7 cellular contexts compared by ENCODE assay signal in the genomic region with DNA sequence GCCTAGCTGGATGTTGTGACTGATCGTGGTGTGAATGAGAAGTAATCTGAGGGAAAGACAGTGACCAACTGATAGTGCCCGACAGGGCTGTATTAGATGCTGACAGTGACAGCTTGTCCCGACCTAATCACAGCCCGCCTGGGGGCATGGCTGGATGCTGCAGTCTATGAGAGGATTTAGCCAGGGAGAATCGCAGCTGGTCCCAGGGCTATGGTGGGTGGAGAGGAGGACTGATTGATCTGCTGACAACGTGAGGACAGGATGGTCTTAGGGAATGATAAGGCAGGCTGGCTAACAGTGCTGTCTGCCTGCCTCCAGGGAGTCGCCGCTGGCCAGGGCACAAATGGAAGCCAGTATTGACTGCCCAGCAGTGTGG. TPM values are rescaled to one million over a fixed set of nuclear protein-coding genes. Genes with fewer than 3 reads are reported as not detected.
DNase-seq lines count a peak whose midpoint lies in the region; ATAC-seq and TF ChIP-seq lines count a peak whose summit lies in the region.

No MANE protein-coding gene starts in this region.

- peak overlapping the region; percentile 81 for H3K4me3 ChIP-seq in NT2/D1 (ENCODE audit: insufficient read length, low read depth)

- H3K4me3 Mint-ChIP-seq in endothelial cell (ENCODE audit: unreplicated experiment): peak overlapping the region; percentile 93
- peak overlapping the region; percentile 89 for H3K4me3 Mint-ChIP-seq in neural crest cell

- peak overlapping the region; percentile 88 for H3K9ac ChIP-seq in NT2/D1 (ENCODE audit: insufficient read length, low read depth)

- peaks cover 19% of the 10 kb centered on the region for H3K4me1 ChIP-seq in NT2/D1 (ENCODE audit: insufficient read depth, insufficient read length)

- ATAC-seq in GM19452 (IDR thresholded peaks at IDR 0.05; ENCODE audit: unreplicated experiment) (peak; percentile 10), GM21367 (IDR thresholded peaks at IDR 0.05; ENCODE audit: unreplicated experiment) (no peak), GM18520 (IDR thresholded peaks at IDR 0.05; ENCODE audit: unreplicated experiment) (no peak)

- H3K27me3 Mint-ChIP-seq in endothelial cell (ENCODE audit: unreplicated experiment) (peaks cover 6% of the 10 kb centered on the region), neural crest cell (ENCODE audit: low read depth) (peaks cover 6% of the 10 kb centered on the region)

- H3K9me3 ChIP-seq in NT2/D1 (ENCODE audit: insufficient read depth, low read length): no peaks in the 10 kb centered on the region

- H3K27me3 ChIP-seq in NT2/D1 (ENCODE audit: insufficient read depth, insufficient read length): peaks cover 28% of the 10 kb centered on the region

- DNase-seq in NT2/D1 (ENCODE audit: low read depth, low spot score): no peak
- DNase-seq in endothelial cell (ENCODE audit: low spot score): no peak
- DNase-seq in neural crest cell (ENCODE audit: low read depth, low spot score): no peak
- DNase-seq in SHP77 (lab: John Stamatoyannopoulos, UW): no peak

- H3K27ac Mint-ChIP-seq in endothelial cell (ENCODE audit: unreplicated experiment) (peak overlapping the region; percentile 81), neural crest cell (ENCODE audit: unreplicated experiment) (peak overlapping the region; percentile 90)

- H3K36me3 ChIP-seq in NT2/D1 (ENCODE audit: insufficient read depth, insufficient read length, low read length): peaks cover 24% of the 10 kb centered on the region

- H3K36me3 Mint-ChIP-seq in endothelial cell (ENCODE audit: low read depth, unreplicated experiment): peaks cover 4% of the 10 kb centered on the region
- peaks cover 8% of the 10 kb centered on the region for H3K36me3 Mint-ChIP-seq in neural crest cell (ENCODE audit: low read depth)

- H3K4me1 Mint-ChIP-seq in endothelial cell (ENCODE audit: unreplicated experiment) (peaks cover 15% of the 10 kb centered on the region), neural crest cell (peaks cover 34% of the 10 kb centered on the region)

- no peaks in the 10 kb centered on the region for H3K9me3 Mint-ChIP-seq in endothelial cell (ENCODE audit: unreplicated experiment)
- H3K9me3 Mint-ChIP-seq in neural crest cell: no peaks in the 10 kb centered on the region

- TF ChIP-seq CTCF in endothelial cell (IDR thresholded peaks at IDR 0.05; ENCODE audit: unreplicated experiment) (no peak), neural crest cell (conservative IDR thresholded peaks at IDR 0.05) (no peak)

RNA-seq across cellular contexts. Expression of gene SUV39H1, which starts 0.6 kb away (rescaled TPM):
- total RNA-seq in endothelial cell (ENCODE audit: unreplicated experiment) (6.8 TPM), neural crest cell (20.4 and 20.8 TPM in 2 replicates)

RNA-seq across cellular contexts. Expression of gene WAS, which starts 12.3 kb away (rescaled TPM):
- 2.7 TPM for total RNA-seq in endothelial cell (ENCODE audit: unreplicated experiment)
- total RNA-seq in neural crest cell: 0.64 and 0.70 TPM in 2 replicates
